ENCODE assay signal across 8 cellular contexts in the genomic region with DNA sequence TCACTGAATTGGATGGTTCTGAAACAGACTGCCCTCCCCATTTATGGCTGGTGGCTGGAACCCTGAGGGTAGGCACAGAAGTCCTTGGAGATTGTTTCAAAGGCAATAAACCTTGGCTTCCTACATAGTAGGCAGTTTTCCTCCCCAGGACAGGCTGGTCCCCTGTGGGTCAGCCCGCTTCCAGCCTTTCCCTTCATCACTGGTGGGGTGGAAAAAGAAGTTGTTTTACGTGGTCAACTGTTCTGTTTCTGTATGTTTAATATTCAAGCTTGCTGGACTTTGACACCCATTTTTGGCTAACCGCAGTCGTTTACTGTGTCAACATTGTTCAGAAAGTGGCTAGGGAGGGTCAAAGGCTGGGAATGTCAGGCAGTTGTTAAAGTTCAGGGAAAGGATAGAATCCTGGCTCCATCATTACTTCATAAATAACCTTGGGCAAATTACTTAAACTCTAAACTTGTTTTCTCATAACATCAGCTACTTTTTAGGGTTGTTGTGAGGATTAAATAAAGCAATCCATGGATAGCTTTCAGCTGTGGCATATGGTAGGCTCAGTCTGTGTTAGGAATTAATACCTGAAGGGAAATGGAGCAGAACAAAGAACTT. TPM values are rescaled to one million over a fixed set of nuclear protein-coding genes. Genes with fewer than 3 reads are reported as not detected.
DNase-seq lines count a peak whose midpoint lies in the region; ATAC-seq and TF ChIP-seq lines count a peak whose summit lies in the region.

No MANE protein-coding gene starts in this region.

- H3K4me3 Mint-ChIP-seq in stimulated activated naive CD8-positive, alpha-beta T cell treated with anti-CD3 and anti-CD28 coated beads, Interleukin-15, Interleukin-2, amounts not matched to agents 100 ng/mL and 50 ng/mL, for 24 hours = peak overlapping the region; percentile 32
- H3K4me3 Mint-ChIP-seq in activated naive CD8-positive, alpha-beta T cell treated with anti-CD3 and anti-CD28 coated beads, Interleukin-2, amount 10 ng/mL, durations not matched to agents 7 days and 5 days = peak overlapping the region; percentile 52

- DNase-seq in stimulated activated naive CD8-positive, alpha-beta T cell treated with anti-CD3 and anti-CD28 coated beads, Interleukin-15, Interleukin-2, amounts not matched to agents 100 U/mL and 50 U/mL, for 24 hours = no peak
- no peak for DNase-seq in activated naive CD8-positive, alpha-beta T cell treated with anti-CD3 and anti-CD28 coated beads, Interleukin-2, amount 10 ng/mL, durations not matched to agents 7 days and 5 days
- DNase-seq in left lung (no peak), vagina (ENCODE audit: extremely low spot score in 2 of 2) (no peak), NCI-H1694 (lab: John Stamatoyannopoulos, UW) (no peak)

- H3K27me3 Mint-ChIP-seq in stimulated activated naive CD8-positive, alpha-beta T cell treated with anti-CD3 and anti-CD28 coated beads, Interleukin-15, Interleukin-2, amounts not matched to agents 100 ng/mL and 50 ng/mL, for 24 hours = no peaks in the 10 kb centered on the region
- H3K27me3 Mint-ChIP-seq in activated naive CD8-positive, alpha-beta T cell treated with anti-CD3 and anti-CD28 coated beads, Interleukin-2, amount 10 ng/mL, durations not matched to agents 7 days and 5 days = no peaks in the 10 kb centered on the region

- peaks cover 0 to 31% of the 10 kb centered on the region in 2 donors for H3K36me3 ChIP-seq in left lung
- H3K36me3 ChIP-seq in vagina = peaks cover 0 to 20% of the 10 kb centered on the region in 2 donors

- H3K4me3 ChIP-seq in left lung (peak overlapping the region in 1 of 2 donors; percentile 92), vagina (peak overlapping the region; percentile 88 to 99)

- H3K27ac Mint-ChIP-seq in stimulated activated naive CD8-positive, alpha-beta T cell treated with anti-CD3 and anti-CD28 coated beads, Interleukin-15, Interleukin-2, amounts not matched to agents 100 ng/mL and 50 ng/mL, for 24 hours = peak overlapping the region; percentile 55
- H3K27ac Mint-ChIP-seq in activated naive CD8-positive, alpha-beta T cell treated with anti-CD3 and anti-CD28 coated beads, Interleukin-2, amount 10 ng/mL, durations not matched to agents 7 days and 5 days = peak overlapping the region; percentile 54

- intact Hi-C loops in left lung (cut with DNase I) (no loop called here), vagina (cut with DNase I) (no loop called here)

- H3K9me3 ChIP-seq in left lung = no peaks in the 10 kb centered on the region
- no peaks in the 10 kb centered on the region for H3K9me3 ChIP-seq in vagina

- H3K9me3 Mint-ChIP-seq in stimulated activated naive CD8-positive, alpha-beta T cell treated with anti-CD3 and anti-CD28 coated beads, Interleukin-15, Interleukin-2, amounts not matched to agents 100 ng/mL and 50 ng/mL, for 24 hours = no peaks in the 10 kb centered on the region
- H3K9me3 Mint-ChIP-seq in activated naive CD8-positive, alpha-beta T cell treated with anti-CD3 and anti-CD28 coated beads, Interleukin-2, amount 10 ng/mL, durations not matched to agents 7 days and 5 days = no peaks in the 10 kb centered on the region

- peaks cover 15% of the 10 kb centered on the region for H3K36me3 Mint-ChIP-seq in stimulated activated naive CD8-positive, alpha-beta T cell treated with anti-CD3 and anti-CD28 coated beads, Interleukin-15, Interleukin-2, amounts not matched to agents 100 ng/mL and 50 ng/mL, for 24 hours (ENCODE audit: low read depth)
- peaks cover 7% of the 10 kb centered on the region for H3K36me3 Mint-ChIP-seq in activated naive CD8-positive, alpha-beta T cell treated with anti-CD3 and anti-CD28 coated beads, Interleukin-2, amount 10 ng/mL, durations not matched to agents 7 days and 5 days

- H3K4me1 ChIP-seq in left lung (peaks cover 9 to 38% of the 10 kb centered on the region in 2 donors), vagina (peaks cover 39% of the 10 kb centered on the region)

- no peak for ATAC-seq in stimulated activated naive CD8-positive, alpha-beta T cell treated with anti-CD3 and anti-CD28 coated beads, Interleukin-15, Interleukin-2, amounts not matched to agents 100 U/mL and 50 U/mL, for 24 hours
- ATAC-seq in activated naive CD8-positive, alpha-beta T cell treated with anti-CD3 and anti-CD28 coated beads, Interleukin-2, amount 10 ng/mL, durations not matched to agents 7 days and 5 days (ENCODE audit: low read depth) = no peak
- ATAC-seq in left lung (peak; percentile 47), GM18861 (IDR thresholded peaks at IDR 0.05; ENCODE audit: unreplicated experiment) (no peak), GM19455 (IDR thresholded peaks at IDR 0.05; ENCODE audit: unreplicated experiment) (no peak)

- TF ChIP-seq CTCF in left lung (IDR thresholded peaks at IDR 0.05) (no peak), vagina (IDR thresholded peaks at IDR 0.05) (no peak)

- H3K27ac ChIP-seq in left lung (peak overlapping the region; percentile 94 to 99), vagina (no peak overlapping the region)

- TF ChIP-seq POLR2A in vagina (IDR thresholded peaks at IDR 0.05) = no peak

- H3K27me3 ChIP-seq in left lung = no peaks in the 10 kb centered on the region
- H3K27me3 ChIP-seq in vagina = no peaks in the 10 kb centered on the region

- POLR2A ChIA-PET in activated naive CD8-positive, alpha-beta T cell treated with anti-CD3 and anti-CD28 coated beads, Interleukin-2, amount 10 ng/mL, durations not matched to agents 7 days and 5 days (lab: Charles Lee) = interaction anchor here (1.0 to 1.8 kb wide), 3 partner anchors 10 to 136 kb away, joined by 3 to 4 read pairs (median 3); a partner anchor contains a TSS

- H3K4me1 Mint-ChIP-seq in stimulated activated naive CD8-positive, alpha-beta T cell treated with anti-CD3 and anti-CD28 coated beads, Interleukin-15, Interleukin-2, amounts not matched to agents 100 ng/mL and 50 ng/mL, for 24 hours (ENCODE audit: low read depth) = peaks cover 35% of the 10 kb centered on the region
- peaks cover 31% of the 10 kb centered on the region for H3K4me1 Mint-ChIP-seq in activated naive CD8-positive, alpha-beta T cell treated with anti-CD3 and anti-CD28 coated beads, Interleukin-2, amount 10 ng/mL, durations not matched to agents 7 days and 5 days

RNA-seq across cellular contexts. Expression of a gene that starts 2.4 kb away (rescaled TPM):
- 10 to 100 TPM; 43.6 to 44.1 TPM for total RNA-seq in activated naive CD8-positive, alpha-beta T cell treated with anti-CD3 and anti-CD28 coated beads, Interleukin-2, amount 10 ng/mL, durations not matched to agents 7 days and 5 days
- total RNA-seq in left lung (10 to 100 TPM; 32.6 to 49.8 TPM), vagina (77.8 TPM)
